In genomic region chr20:62314339-62314638, GRCh38 we compare ENCODE assay signal across 2 cellular contexts.
TF ChIP-seq lines count a peak whose summit lies in the region.

No MANE protein-coding gene starts in this region.

TF ChIP-seq in HEK293, 187 proteins besides CTCF, POLR2A, EP300 and RAD21:
- TF ChIP-seq ZNF596 (tag by site-specific recombination; IDR thresholded peaks at IDR 0.05) (no peak), KLF8 (tag by site-specific recombination; IDR thresholded peaks at IDR 0.05) (peak; percentile 20; the same call in 1 of the 2 replicates)

TF ChIP-seq in K562, 482 proteins besides CTCF, POLR2A, EP300 and RAD21:
- TF ChIP-seq CREB3L1 (IDR thresholded peaks at IDR 0.05; ENCODE audit: borderline replicate concordance, low read depth) (no peak), SAFB (IDR thresholded peaks at IDR 0.05; ENCODE audit: borderline replicate concordance, low read depth, low read length) (no peak), TFAP4 (CRISPR knock-in tag; IDR thresholded peaks at IDR 0.05; ENCODE audit: borderline replicate concordance) (peak; percentile 14; the same call in 1 of the 2 replicates), CC2D1A (IDR thresholded peaks at IDR 0.05) (no peak)
